ENCODE assay signal across 1 cellular context in genomic region chr5:71586052-71586940, GRCh38.
TF ChIP-seq lines count a peak whose summit lies in the region.

No MANE protein-coding gene starts in this region.

TF ChIP-seq in K562, 482 proteins besides CTCF, POLR2A, EP300 and RAD21 (continued from another document):
- TF ChIP-seq PBX2 (CRISPR knock-in tag; IDR thresholded peaks at IDR 0.05; ENCODE audit: low read depth) (no peak), PBX2 (tag; conservative IDR thresholded peaks at IDR 0.05; ENCODE audit: low read depth) (no peak), JUND (IDR thresholded peaks at IDR 0.05; ENCODE audit: borderline replicate concordance, low read depth, low read length) (no peak), JUND (tag; IDR thresholded peaks at IDR 0.05; ENCODE audit: borderline replicate concordance, low read depth, low read length) (0 out of 3 replicates have a peak, but pooled peaks have one; percentile 30), ZNF146 (CRISPR knock-in tag; IDR thresholded peaks at IDR 0.05; ENCODE audit: unreplicated experiment) (no peak), NELFE (IDR thresholded peaks at IDR 0.05; ENCODE audit: insufficient read depth, insufficient read length) (no peak), EWSR1 (IDR thresholded peaks at IDR 0.05; ENCODE audit: borderline replicate concordance, low read depth, partially characterized antibody) (no peak), TCF7 (IDR thresholded peaks at IDR 0.05; ENCODE audit: borderline replicate concordance) (no peak), L3MBTL2 (IDR thresholded peaks at IDR 0.05) (peak; percentile 43), ATF1 (CRISPR knock-in tag; IDR thresholded peaks at IDR 0.05) (no peak), ATF1 (tag; IDR thresholded peaks at IDR 0.05) (no peak), NFE2L1 (tag; IDR thresholded peaks at IDR 0.05; ENCODE audit: borderline replicate concordance, low read depth) (no peak), EZH2 (IDR thresholded peaks at IDR 0.05; ENCODE audit: borderline replicate concordance, low read depth, low read length) (no peak), U2AF2 (optimal IDR thresholded peaks at IDR 0.05; ENCODE audit: low read depth, low read length) (no peak), ZNF217 (CRISPR knock-in tag; IDR thresholded peaks at IDR 0.05) (no peak), ZC3H4 (CRISPR knock-in tag; IDR thresholded peaks at IDR 0.05; ENCODE audit: borderline replicate concordance) (no peak), ZBTB12 (CRISPR knock-in tag; IDR thresholded peaks at IDR 0.05) (no peak), ZNF740 (CRISPR knock-in tag; IDR thresholded peaks at IDR 0.05) (peak; percentile 87), ZNF740 (tag; IDR thresholded peaks at IDR 0.05) (peak in 1 of 2 experiments; percentile 89; a peak in 2 of 4 replicates), ATF3 (IDR thresholded peaks at IDR 0.05) (no peak), ATF3 (CRISPR knock-in tag; conservative IDR thresholded peaks at IDR 0.05) (no peak), HLTF (IDR thresholded peaks at IDR 0.05) (no peak), SAFB2 (IDR thresholded peaks at IDR 0.05; ENCODE audit: borderline replicate concordance, low read depth, low read length, severe bottlenecking) (no peak), CEBPB (tag; IDR thresholded peaks at IDR 0.05) (no peak), GABPA (tag; conservative IDR thresholded peaks at IDR 0.05; ENCODE audit: low read depth) (peak; percentile 59; the same call in 1 of the 2 replicates), ZBTB17 (CRISPR knock-in tag; IDR thresholded peaks at IDR 0.05) (no peak), BACH1 (tag; IDR thresholded peaks at IDR 0.05) (no peak)
- TF ChIP-seq, protein P1, sequence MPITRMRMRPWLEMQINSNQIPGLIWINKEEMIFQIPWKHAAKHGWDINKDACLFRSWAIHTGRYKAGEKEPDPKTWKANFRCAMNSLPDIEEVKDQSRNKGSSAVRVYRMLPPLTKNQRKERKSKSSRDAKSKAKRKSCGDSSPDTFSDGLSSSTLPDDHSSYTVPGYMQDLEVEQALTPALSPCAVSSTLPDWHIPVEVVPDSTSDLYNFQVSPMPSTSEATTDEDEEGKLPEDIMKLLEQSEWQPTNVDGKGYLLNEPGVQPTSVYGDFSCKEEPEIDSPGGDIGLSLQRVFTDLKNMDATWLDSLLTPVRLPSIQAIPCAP (CRISPR knock-in tag; IDR thresholded peaks at IDR 0.05; ENCODE audit: borderline replicate concordance), result no peak
- TF ChIP-seq, protein P2, sequence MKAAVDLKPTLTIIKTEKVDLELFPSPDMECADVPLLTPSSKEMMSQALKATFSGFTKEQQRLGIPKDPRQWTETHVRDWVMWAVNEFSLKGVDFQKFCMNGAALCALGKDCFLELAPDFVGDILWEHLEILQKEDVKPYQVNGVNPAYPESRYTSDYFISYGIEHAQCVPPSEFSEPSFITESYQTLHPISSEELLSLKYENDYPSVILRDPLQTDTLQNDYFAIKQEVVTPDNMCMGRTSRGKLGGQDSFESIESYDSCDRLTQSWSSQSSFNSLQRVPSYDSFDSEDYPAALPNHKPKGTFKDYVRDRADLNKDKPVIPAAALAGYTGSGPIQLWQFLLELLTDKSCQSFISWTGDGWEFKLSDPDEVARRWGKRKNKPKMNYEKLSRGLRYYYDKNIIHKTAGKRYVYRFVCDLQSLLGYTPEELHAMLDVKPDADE (conservative IDR thresholded peaks at IDR 0.05; ENCODE audit: control insufficient read depth, low read depth, low read length), result peak; percentile 91; the same call in 1 of the 2 replicates
